17 cellular contexts compared by ENCODE assay signal in genomic region chr1:191453487-191453886, GRCh38.
"Had no signal": no experiment of that assay in that cellular context is flagged by ENCODE, and none has a peak within 500 bp of the region (broad histone marks: within the 10 kb centered on the region; RNA-seq: fewer than 3 reads in every experiment).

No MANE protein-coding gene starts in this region.

- DNase-seq: activated CD4-positive, alpha-beta T cell treated with anti-CD3 and anti-CD28 coated beads, Interleukin-2, amount 50 U/mL, for 4 hours; activated effector memory CD4-positive, alpha-beta T cell treated with Interleukin-2 at 50 U/mL for 16 hours; activated T-cell treated with anti-CD3 and anti-CD28 coated beads, Interleukin-2, amount 50 U/mL, for 1 hour; amniotic stem cell; effector memory CD8-positive, alpha-beta T cell; kidney; mucosa of descending colon; naive thymus-derived CD8-positive, alpha-beta T cell; psoas muscle; stimulated activated CD4-positive, alpha-beta T cell treated with anti-CD3 and anti-CD28 coated beads, Interleukin-12 subunit alpha, Interleukin-12 subunit beta, amount 100 ng/mL, for 4 hours; stimulated activated naive CD4-positive, alpha-beta T cell treated with Interleukin-2 at 50 U/mL for 16 hours; trophoblast cell had no signal

- H3K79me2 ChIP-seq: hepatocyte had no signal

- H3K36me3 ChIP-seq: gastroesophageal sphincter had no signal

- H3K4me2 ChIP-seq: hepatocyte had no signal

- H3K9me3 ChIP-seq: gastroesophageal sphincter, psoas muscle had no signal

- ATAC-seq: activated CD4-positive, CD25-positive, alpha-beta regulatory T cell treated with anti-CD3 and anti-CD28 coated beads, Interleukin-2, amount 50 U/mL, for 24 hours; activated naive CD4-positive, alpha-beta T cell treated with anti-CD3 and anti-CD28 coated beads, Interleukin-2, amount 50 U/mL, for 72 hours; effector memory CD8-positive, alpha-beta T cell; gastroesophageal sphincter; mucosa of descending colon; naive thymus-derived CD8-positive, alpha-beta T cell; psoas muscle had no signal

- H3K4me1 ChIP-seq: gastroesophageal sphincter, psoas muscle had no signal

- H3K4me3 ChIP-seq: gastroesophageal sphincter, hepatocyte, mucosa of descending colon, psoas muscle had no signal

- FAIRE-seq: kidney had no signal

- H2AFZ ChIP-seq: hepatocyte had no signal

- H3K27me3 ChIP-seq: gastroesophageal sphincter, hepatocyte had no signal

- H3K27ac ChIP-seq: epithelial cell of prostate, gastroesophageal sphincter, hepatocyte, psoas muscle had no signal
